Comparison of ENCODE assay signal across 1 cellular context in the genomic region with DNA sequence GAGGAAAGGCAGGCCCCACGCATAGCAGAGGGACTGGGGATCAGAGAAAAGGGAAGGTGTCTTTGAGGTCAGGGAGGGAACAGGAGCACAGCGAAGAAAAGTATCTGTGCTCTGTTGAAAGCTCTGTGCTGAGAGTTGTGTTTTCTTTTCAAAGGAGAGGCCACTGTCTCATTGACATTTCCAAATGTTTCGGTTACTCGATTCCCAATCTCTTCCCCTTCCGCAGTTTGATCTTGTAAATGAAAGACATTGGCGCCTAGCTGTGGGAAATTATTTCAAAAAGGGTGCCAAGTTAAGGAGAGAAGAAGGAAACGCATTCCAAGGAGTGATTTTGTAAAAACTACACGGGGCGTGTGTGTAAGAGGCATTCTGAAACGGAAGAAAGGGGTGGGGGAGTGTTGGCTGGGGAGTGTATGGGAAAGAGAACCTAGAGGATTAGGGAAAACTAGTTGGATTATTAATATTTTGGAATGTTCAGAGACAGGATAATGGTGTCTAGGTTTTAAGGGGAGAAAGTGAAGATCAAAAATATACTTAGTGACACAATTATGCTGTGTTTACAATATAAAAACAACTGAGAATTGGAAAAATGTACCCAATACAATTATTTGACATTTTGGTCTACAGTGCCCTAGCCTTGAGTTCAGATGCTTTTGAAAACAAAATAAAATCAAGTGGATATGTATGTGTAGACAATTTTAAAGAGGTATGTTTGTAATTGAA.
TF ChIP-seq lines count a peak whose summit lies in the region.

No MANE protein-coding gene starts in this region.

TF ChIP-seq in K562, 482 proteins besides CTCF, POLR2A, EP300 and RAD21 (continues in another document):
- TF ChIP-seq SPI1 (IDR thresholded peaks at IDR 0.05; ENCODE audit: borderline replicate concordance, low read depth, low read length) (peak; percentile 4; the same call in 1 of the 2 replicates), TOE1 (IDR thresholded peaks at IDR 0.05; ENCODE audit: borderline replicate concordance) (0 out of 2 replicates have a peak, but pooled peaks have one; percentile 8), TOE1 (CRISPR knock-in tag; IDR thresholded peaks at IDR 0.05; ENCODE audit: borderline replicate concordance, low read depth) (no peak), C11orf30 (IDR thresholded peaks at IDR 0.05; ENCODE audit: low read depth) (peak; percentile 41; the same call in 1 of the 2 replicates), RBM25 (IDR thresholded peaks at IDR 0.05; ENCODE audit: low read depth, low read length, severe bottlenecking) (no peak), ESRRA (IDR thresholded peaks at IDR 0.05; ENCODE audit: borderline replicate concordance, low read depth) (no peak), ZNF41 (CRISPR knock-in tag; conservative IDR thresholded peaks at IDR 0.05) (0 out of 2 replicates have a peak, but pooled peaks have one; percentile 54), POLR2AphosphoS5 (IDR thresholded peaks at IDR 0.05; ENCODE audit: control insufficient read depth, insufficient read depth, low read depth, low read length) (no peak), PHF20 (IDR thresholded peaks at IDR 0.05; ENCODE audit: partially characterized antibody) (no peak), SMARCA4 (IDR thresholded peaks at IDR 0.05) (peak; percentile 73; the same call in 1 of the 2 replicates), NCOA6 (IDR thresholded peaks at IDR 0.05) (no peak; the same call in 1 of the 2 replicates), ETV6 (IDR thresholded peaks at IDR 0.05; ENCODE audit: borderline replicate concordance in 1 of 2, low read depth in 2 of 2, low read length in 1 of 2) (no peak), ETV6 (CRISPR knock-in tag; IDR thresholded peaks at IDR 0.05; ENCODE audit: borderline replicate concordance) (no peak), CHD1 (IDR thresholded peaks at IDR 0.05; ENCODE audit: low read length) (peak; percentile 26), ZNF589 (CRISPR knock-in tag; IDR thresholded peaks at IDR 0.05; ENCODE audit: low read depth) (no peak), ZNF586 (CRISPR knock-in tag; conservative IDR thresholded peaks at IDR 0.05) (peak; percentile 43; the same call in 1 of the 2 replicates), ELF2 (CRISPR knock-in tag; IDR thresholded peaks at IDR 0.05) (no peak), FOXM1 (IDR thresholded peaks at IDR 0.05; ENCODE audit: low read depth) (no peak), FOXM1 (CRISPR knock-in tag; IDR thresholded peaks at IDR 0.05; ENCODE audit: low read depth) (0 out of 2 replicates have a peak, but pooled peaks have one; percentile 74), NCOA1 (IDR thresholded peaks at IDR 0.05; ENCODE audit: low read depth) (0 out of 2 replicates have a peak, but pooled peaks have one; percentile 28), FUS (optimal IDR thresholded peaks at IDR 0.05; ENCODE audit: low read depth, low read length) (no peak), TEAD1 (CRISPR knock-in tag; IDR thresholded peaks at IDR 0.05) (peak; percentile 17 to 84; a peak in 1 of 4 replicates), LEF1 (IDR thresholded peaks at IDR 0.05) (0 out of 2 replicates have a peak, but pooled peaks have one; percentile 12), PHB (CRISPR knock-in tag; IDR thresholded peaks at IDR 0.05) (0 out of 2 replicates have a peak, but pooled peaks have one; percentile 2), SAP30 (IDR thresholded peaks at IDR 0.05; ENCODE audit: borderline replicate concordance, insufficient read depth, low read depth, low read length, poor library complexity, severe bottlenecking) (peak; percentile 79), U2AF2 (optimal IDR thresholded peaks at IDR 0.05; ENCODE audit: low read depth, low read length) (no peak), EWSR1 (IDR thresholded peaks at IDR 0.05; ENCODE audit: borderline replicate concordance, low read depth, partially characterized antibody) (no peak), HNRNPLL (IDR thresholded peaks at IDR 0.05; ENCODE audit: low read depth, low read length, poor library complexity, severe bottlenecking) (no peak), MIER1 (IDR thresholded peaks at IDR 0.05; ENCODE audit: low read depth) (0 out of 2 replicates have a peak, but pooled peaks have one; percentile 13), HNRNPK (IDR thresholded peaks at IDR 0.05; ENCODE audit: low read depth, low read length, poor library complexity, severe bottlenecking) (peak; percentile 55), BMI1 (IDR thresholded peaks at IDR 0.05; ENCODE audit: low read length) (no peak), ELF4 (CRISPR knock-in tag; IDR thresholded peaks at IDR 0.05) (0 out of 2 replicates have a peak, but pooled peaks have one; percentile 74), KLF16 (IDR thresholded peaks at IDR 0.05) (no peak), ZNF699 (CRISPR knock-in tag; IDR thresholded peaks at IDR 0.05; ENCODE audit: insufficient replicate concordance) (peak; percentile 7), MYBL2 (IDR thresholded peaks at IDR 0.05; ENCODE audit: low read depth) (no peak), MYBL2 (CRISPR knock-in tag; IDR thresholded peaks at IDR 0.05; ENCODE audit: borderline replicate concordance) (no peak), ZNF583 (CRISPR knock-in tag; IDR thresholded peaks at IDR 0.05) (no peak), HLTF (IDR thresholded peaks at IDR 0.05) (0 out of 2 replicates have a peak, but pooled peaks have one; percentile 14), SOX6 (IDR thresholded peaks at IDR 0.05) (no peak), PPARD (CRISPR knock-in tag; IDR thresholded peaks at IDR 0.05) (no peak), ZNF263 (CRISPR knock-in tag; IDR thresholded peaks at IDR 0.05; ENCODE audit: borderline replicate concordance) (0 out of 2 replicates have a peak, but pooled peaks have one; percentile 13), NFE2L1 (tag; IDR thresholded peaks at IDR 0.05; ENCODE audit: borderline replicate concordance, low read depth) (no peak), ZKSCAN8 (CRISPR knock-in tag; IDR thresholded peaks at IDR 0.05) (no peak), SMARCC2 (IDR thresholded peaks at IDR 0.05; ENCODE audit: low read depth) (0 out of 2 replicates have a peak, but pooled peaks have one; percentile 49)
- TF ChIP-seq, protein P1, sequence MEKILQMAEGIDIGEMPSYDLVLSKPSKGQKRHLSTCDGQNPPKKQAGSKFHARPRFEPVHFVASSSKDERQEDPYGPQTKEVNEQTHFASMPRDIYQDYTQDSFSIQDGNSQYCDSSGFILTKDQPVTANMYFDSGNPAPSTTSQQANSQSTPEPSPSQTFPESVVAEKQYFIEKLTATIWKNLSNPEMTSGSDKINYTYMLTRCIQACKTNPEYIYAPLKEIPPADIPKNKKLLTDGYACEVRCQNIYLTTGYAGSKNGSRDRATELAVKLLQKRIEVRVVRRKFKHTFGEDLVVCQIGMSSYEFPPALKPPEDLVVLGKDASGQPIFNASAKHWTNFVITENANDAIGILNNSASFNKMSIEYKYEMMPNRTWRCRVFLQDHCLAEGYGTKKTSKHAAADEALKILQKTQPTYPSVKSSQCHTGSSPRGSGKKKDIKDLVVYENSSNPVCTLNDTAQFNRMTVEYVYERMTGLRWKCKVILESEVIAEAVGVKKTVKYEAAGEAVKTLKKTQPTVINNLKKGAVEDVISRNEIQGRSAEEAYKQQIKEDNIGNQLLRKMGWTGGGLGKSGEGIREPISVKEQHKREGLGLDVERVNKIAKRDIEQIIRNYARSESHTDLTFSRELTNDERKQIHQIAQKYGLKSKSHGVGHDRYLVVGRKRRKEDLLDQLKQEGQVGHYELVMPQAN (IDR thresholded peaks at IDR 0.05; ENCODE audit: borderline replicate concordance): peak; percentile 83
- TF ChIP-seq, protein P2, sequence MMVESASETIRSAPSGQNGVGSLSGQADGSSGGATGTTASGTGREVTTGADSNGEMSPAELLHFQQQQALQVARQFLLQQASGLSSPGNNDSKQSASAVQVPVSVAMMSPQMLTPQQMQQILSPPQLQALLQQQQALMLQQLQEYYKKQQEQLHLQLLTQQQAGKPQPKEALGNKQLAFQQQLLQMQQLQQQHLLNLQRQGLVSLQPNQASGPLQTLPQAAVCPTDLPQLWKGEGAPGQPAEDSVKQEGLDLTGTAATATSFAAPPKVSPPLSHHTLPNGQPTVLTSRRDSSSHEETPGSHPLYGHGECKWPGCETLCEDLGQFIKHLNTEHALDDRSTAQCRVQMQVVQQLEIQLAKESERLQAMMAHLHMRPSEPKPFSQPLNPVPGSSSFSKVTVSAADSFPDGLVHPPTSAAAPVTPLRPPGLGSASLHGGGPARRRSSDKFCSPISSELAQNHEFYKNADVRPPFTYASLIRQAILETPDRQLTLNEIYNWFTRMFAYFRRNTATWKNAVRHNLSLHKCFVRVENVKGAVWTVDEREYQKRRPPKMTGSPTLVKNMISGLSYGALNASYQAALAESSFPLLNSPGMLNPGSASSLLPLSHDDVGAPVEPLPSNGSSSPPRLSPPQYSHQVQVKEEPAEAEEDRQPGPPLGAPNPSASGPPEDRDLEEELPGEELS (CRISPR knock-in tag; IDR thresholded peaks at IDR 0.05; ENCODE audit: borderline replicate concordance): no peak
- TF ChIP-seq, protein P3, sequence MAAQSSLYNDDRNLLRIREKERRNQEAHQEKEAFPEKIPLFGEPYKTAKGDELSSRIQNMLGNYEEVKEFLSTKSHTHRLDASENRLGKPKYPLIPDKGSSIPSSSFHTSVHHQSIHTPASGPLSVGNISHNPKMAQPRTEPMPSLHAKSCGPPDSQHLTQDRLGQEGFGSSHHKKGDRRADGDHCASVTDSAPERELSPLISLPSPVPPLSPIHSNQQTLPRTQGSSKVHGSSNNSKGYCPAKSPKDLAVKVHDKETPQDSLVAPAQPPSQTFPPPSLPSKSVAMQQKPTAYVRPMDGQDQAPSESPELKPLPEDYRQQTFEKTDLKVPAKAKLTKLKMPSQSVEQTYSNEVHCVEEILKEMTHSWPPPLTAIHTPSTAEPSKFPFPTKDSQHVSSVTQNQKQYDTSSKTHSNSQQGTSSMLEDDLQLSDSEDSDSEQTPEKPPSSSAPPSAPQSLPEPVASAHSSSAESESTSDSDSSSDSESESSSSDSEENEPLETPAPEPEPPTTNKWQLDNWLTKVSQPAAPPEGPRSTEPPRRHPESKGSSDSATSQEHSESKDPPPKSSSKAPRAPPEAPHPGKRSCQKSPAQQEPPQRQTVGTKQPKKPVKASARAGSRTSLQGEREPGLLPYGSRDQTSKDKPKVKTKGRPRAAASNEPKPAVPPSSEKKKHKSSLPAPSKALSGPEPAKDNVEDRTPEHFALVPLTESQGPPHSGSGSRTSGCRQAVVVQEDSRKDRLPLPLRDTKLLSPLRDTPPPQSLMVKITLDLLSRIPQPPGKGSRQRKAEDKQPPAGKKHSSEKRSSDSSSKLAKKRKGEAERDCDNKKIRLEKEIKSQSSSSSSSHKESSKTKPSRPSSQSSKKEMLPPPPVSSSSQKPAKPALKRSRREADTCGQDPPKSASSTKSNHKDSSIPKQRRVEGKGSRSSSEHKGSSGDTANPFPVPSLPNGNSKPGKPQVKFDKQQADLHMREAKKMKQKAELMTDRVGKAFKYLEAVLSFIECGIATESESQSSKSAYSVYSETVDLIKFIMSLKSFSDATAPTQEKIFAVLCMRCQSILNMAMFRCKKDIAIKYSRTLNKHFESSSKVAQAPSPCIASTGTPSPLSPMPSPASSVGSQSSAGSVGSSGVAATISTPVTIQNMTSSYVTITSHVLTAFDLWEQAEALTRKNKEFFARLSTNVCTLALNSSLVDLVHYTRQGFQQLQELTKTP (IDR thresholded peaks at IDR 0.05; ENCODE audit: low read depth in 1 of 2, partially characterized antibody in 2 of 2): peak in 1 of 2 experiments; percentile 40
- TF ChIP-seq, protein P4, sequence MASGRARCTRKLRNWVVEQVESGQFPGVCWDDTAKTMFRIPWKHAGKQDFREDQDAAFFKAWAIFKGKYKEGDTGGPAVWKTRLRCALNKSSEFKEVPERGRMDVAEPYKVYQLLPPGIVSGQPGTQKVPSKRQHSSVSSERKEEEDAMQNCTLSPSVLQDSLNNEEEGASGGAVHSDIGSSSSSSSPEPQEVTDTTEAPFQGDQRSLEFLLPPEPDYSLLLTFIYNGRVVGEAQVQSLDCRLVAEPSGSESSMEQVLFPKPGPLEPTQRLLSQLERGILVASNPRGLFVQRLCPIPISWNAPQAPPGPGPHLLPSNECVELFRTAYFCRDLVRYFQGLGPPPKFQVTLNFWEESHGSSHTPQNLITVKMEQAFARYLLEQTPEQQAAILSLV (tag; IDR thresholded peaks at IDR 0.05): no peak
- TF ChIP-seq, protein P5, sequence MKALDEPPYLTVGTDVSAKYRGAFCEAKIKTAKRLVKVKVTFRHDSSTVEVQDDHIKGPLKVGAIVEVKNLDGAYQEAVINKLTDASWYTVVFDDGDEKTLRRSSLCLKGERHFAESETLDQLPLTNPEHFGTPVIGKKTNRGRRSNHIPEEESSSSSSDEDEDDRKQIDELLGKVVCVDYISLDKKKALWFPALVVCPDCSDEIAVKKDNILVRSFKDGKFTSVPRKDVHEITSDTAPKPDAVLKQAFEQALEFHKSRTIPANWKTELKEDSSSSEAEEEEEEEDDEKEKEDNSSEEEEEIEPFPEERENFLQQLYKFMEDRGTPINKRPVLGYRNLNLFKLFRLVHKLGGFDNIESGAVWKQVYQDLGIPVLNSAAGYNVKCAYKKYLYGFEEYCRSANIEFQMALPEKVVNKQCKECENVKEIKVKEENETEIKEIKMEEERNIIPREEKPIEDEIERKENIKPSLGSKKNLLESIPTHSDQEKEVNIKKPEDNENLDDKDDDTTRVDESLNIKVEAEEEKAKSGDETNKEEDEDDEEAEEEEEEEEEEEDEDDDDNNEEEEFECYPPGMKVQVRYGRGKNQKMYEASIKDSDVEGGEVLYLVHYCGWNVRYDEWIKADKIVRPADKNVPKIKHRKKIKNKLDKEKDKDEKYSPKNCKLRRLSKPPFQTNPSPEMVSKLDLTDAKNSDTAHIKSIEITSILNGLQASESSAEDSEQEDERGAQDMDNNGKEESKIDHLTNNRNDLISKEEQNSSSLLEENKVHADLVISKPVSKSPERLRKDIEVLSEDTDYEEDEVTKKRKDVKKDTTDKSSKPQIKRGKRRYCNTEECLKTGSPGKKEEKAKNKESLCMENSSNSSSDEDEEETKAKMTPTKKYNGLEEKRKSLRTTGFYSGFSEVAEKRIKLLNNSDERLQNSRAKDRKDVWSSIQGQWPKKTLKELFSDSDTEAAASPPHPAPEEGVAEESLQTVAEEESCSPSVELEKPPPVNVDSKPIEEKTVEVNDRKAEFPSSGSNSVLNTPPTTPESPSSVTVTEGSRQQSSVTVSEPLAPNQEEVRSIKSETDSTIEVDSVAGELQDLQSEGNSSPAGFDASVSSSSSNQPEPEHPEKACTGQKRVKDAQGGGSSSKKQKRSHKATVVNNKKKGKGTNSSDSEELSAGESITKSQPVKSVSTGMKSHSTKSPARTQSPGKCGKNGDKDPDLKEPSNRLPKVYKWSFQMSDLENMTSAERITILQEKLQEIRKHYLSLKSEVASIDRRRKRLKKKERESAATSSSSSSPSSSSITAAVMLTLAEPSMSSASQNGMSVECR (CRISPR knock-in tag; IDR thresholded peaks at IDR 0.05): no peak
- TF ChIP-seq, protein P6, sequence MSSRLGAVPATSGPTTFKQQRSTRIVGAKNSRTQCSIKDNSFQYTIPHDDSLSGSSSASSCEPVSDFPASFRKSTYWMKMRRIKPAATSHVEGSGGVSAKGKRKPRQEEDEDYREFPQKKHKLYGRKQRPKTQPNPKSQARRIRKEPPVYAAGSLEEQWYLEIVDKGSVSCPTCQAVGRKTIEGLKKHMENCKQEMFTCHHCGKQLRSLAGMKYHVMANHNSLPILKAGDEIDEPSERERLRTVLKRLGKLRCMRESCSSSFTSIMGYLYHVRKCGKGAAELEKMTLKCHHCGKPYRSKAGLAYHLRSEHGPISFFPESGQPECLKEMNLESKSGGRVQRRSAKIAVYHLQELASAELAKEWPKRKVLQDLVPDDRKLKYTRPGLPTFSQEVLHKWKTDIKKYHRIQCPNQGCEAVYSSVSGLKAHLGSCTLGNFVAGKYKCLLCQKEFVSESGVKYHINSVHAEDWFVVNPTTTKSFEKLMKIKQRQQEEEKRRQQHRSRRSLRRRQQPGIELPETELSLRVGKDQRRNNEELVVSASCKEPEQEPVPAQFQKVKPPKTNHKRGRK (tag; IDR thresholded peaks at IDR 0.05): peak; percentile 56
